8 cellular contexts compared by ENCODE assay signal in the genomic region with DNA sequence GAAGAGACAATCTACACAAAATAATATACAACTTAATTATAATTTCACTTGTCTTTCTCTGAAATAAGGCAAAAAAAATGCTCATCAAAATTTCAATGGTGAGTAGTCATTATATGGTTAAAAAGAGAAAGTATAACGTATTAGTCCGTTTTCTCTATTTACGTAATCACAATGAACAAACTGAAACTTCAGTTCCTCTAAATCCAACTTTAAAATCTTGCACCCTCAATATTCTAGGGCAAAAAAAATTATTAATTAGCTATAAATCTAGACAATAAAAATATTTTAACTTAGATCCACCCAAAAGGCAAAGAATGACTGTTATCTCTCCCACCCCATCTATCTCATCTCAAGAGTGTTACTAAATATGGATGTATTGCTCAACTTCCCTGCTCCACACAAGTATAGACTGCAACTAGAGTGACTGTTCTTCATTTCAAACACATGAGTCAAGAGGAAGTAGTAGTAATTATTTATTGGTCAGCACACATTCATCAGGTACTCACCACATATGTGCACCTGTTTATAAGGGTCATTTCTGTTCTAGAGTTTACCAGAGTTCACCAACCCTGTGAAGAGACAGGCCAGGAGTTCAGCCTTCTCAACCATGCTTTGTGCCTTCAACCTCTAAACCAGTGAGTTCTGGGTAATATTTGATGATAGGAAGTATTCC. TPM values are rescaled to one million over a fixed set of nuclear protein-coding genes. Genes with fewer than 3 reads are reported as not detected.
DNase-seq lines count a peak whose midpoint lies in the region; ATAC-seq and TF ChIP-seq lines count a peak whose summit lies in the region.

No MANE protein-coding gene starts in this region.

- H3K4me3 ChIP-seq in DND-41 (ENCODE audit: low read depth in 1 of 2, low read length in 2 of 2) (no peak overlapping the region), SJSA1 (peak overlapping the region; percentile 10)

- ATAC-seq in DND-41 (ENCODE audit: insufficient read depth, low read depth) (peak; percentile 49; the same call in 1 of the 3 replicates), HG03378 (IDR thresholded peaks at IDR 0.05; ENCODE audit: unreplicated experiment) (peak; percentile 76), HG03025 (IDR thresholded peaks at IDR 0.05; ENCODE audit: low FRiP score, unreplicated experiment) (no peak), HG02798 (IDR thresholded peaks at IDR 0.05; ENCODE audit: poor library complexity, unreplicated experiment) (no peak)
- peak; percentile 82 to 89 for ATAC-seq in stimulated activated naive B cell treated with anti-CD40 and anti-IgM and Interleukin-4, amounts not matched to agents 10 μg/mL and 1 μg/mL and 100 μg/mL, for 72 hours (replicated peaks)

- H3K9ac ChIP-seq in DND-41 (ENCODE audit: low read depth, low read length) = no peak overlapping the region

- no peaks in the 10 kb centered on the region for H3K4me1 ChIP-seq in DND-41 (ENCODE audit: insufficient read depth, low read length)
- peaks cover 23% of the 10 kb centered on the region for H3K4me1 ChIP-seq in SJSA1 (replicated peaks)

- H3K27ac ChIP-seq in DND-41 (ENCODE audit: low read length) (no peak overlapping the region), SJSA1 (peak overlapping the region; percentile 51)

- H3K27me3 ChIP-seq in DND-41 (ENCODE audit: insufficient read depth, low read length, poor library complexity) (no peaks in the 10 kb centered on the region), SJSA1 (replicated peaks) (no peaks in the 10 kb centered on the region)

- H3K27me3 Mint-ChIP-seq in stimulated activated naive B cell treated with anti-CD40 and anti-IgM and Interleukin-4, amounts not matched to agents 10 μg/mL and 1 μg/mL and 100 μg/mL, for 72 hours = no peaks in the 10 kb centered on the region

- H4K20me1 ChIP-seq in DND-41 (ENCODE audit: insufficient read depth, low read length) = peaks cover 2% of the 10 kb centered on the region; the same call in 1 of the 2 replicates

- DNase-seq in DND-41 (no peak), SJSA1 (ENCODE audit: low read depth in 1 of 2, low spot score in 2 of 2) (peak in 1 of 2 experiments; percentile 58), fibroblast of the conjunctiva (ENCODE audit: low read depth) (peak; percentile 62), ecto neural progenitor cell (ENCODE audit: low spot score) (no peak)
- DNase-seq in stimulated activated naive B cell treated with anti-CD40 and anti-IgM and Interleukin-4, amounts not matched to agents 10 μg/mL and 1 μg/mL and 100 μg/mL, for 72 hours = no peak

- H3K79me2 ChIP-seq in DND-41 (ENCODE audit: insufficient read depth, low read length) = peaks cover 11% of the 10 kb centered on the region

- no peaks in the 10 kb centered on the region for H3K9me3 Mint-ChIP-seq in stimulated activated naive B cell treated with anti-CD40 and anti-IgM and Interleukin-4, amounts not matched to agents 10 μg/mL and 1 μg/mL and 100 μg/mL, for 72 hours

- H2AFZ ChIP-seq in DND-41 (ENCODE audit: low read depth, low read length) = no peak overlapping the region

- H3K36me3 Mint-ChIP-seq in stimulated activated naive B cell treated with anti-CD40 and anti-IgM and Interleukin-4, amounts not matched to agents 10 μg/mL and 1 μg/mL and 100 μg/mL, for 72 hours = peaks cover 3 to 11% of the 10 kb centered on the region in 2 donors

- TF ChIP-seq CTCF in DND-41 (IDR thresholded peaks at IDR 0.05; ENCODE audit: borderline replicate concordance, extremely low read depth, low read length, poor library complexity, severe bottlenecking) = no peak

- peak overlapping the region; percentile 1 for H3K27ac Mint-ChIP-seq in stimulated activated naive B cell treated with anti-CD40 and anti-IgM and Interleukin-4, amounts not matched to agents 10 μg/mL and 1 μg/mL and 100 μg/mL, for 72 hours

- H3K9me3 ChIP-seq in DND-41 (ENCODE audit: insufficient read depth, low read length, severe bottlenecking) (no peaks in the 10 kb centered on the region), SJSA1 (replicated peaks) (no peaks in the 10 kb centered on the region)

- H3K4me1 Mint-ChIP-seq in stimulated activated naive B cell treated with anti-CD40 and anti-IgM and Interleukin-4, amounts not matched to agents 10 μg/mL and 1 μg/mL and 100 μg/mL, for 72 hours = peaks cover 27 to 37% of the 10 kb centered on the region in 2 donors

- peak overlapping the region; percentile 45 to 53 for H3K4me3 Mint-ChIP-seq in stimulated activated naive B cell treated with anti-CD40 and anti-IgM and Interleukin-4, amounts not matched to agents 10 μg/mL and 1 μg/mL and 100 μg/mL, for 72 hours

- no peak overlapping the region for H3K4me2 ChIP-seq in DND-41 (ENCODE audit: insufficient read depth, low read length)

- H3K36me3 ChIP-seq in DND-41 (ENCODE audit: insufficient read depth, low read length) (no peaks in the 10 kb centered on the region), SJSA1 (0 out of 2 replicates have a peak, but pooled peaks cover 3% of the 10 kb centered on the region)

RNA-seq across cellular contexts. Expression of gene STK39, which starts 36.4 kb away (rescaled TPM):
- 16.9 and 18.3 TPM in 2 replicates for total RNA-seq in SJSA1 (2014; rRNA removed; shearing (Covaris generic))

Comparison
In these comparisons a context has a peak if more than half of its experiments do, and no peak if none do; other contexts are left out.
1. ATAC-seq: peak in DND-41 (single experiment), HG03378 (single experiment) and stimulated activated naive B cell treated with anti-CD40 and anti-IgM and Interleukin-4, amounts not matched to agents 10 μg/mL and 1 μg/mL and 100 μg/mL, for 72 hours (2 of 2); none in HG03025 (single experiment) and HG02798 (single experiment).